Comparison of ENCODE assay signal across 11 cellular contexts in the genomic region with DNA sequence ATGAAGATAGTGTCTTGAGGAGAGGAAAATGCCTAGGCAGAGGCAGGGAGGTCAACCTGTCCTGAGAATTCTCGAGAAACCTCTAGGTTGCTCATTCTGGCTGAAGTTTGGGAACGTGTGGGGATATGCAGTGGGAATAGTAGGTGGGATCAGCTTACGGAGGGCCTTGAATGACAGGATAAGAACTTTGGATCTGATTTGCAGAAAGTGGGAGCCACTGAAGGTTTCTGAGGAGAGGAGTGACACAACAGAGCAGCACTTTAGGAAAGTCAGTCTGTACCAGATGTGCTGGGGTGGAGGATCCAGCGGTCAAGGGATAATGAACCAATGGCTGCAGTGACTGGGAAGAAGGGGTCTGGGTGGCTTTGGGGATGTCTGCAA. TPM values are rescaled to one million over a fixed set of nuclear protein-coding genes. Genes with fewer than 3 reads are reported as not detected.
DNase-seq lines count a peak whose midpoint lies in the region; ATAC-seq and TF ChIP-seq lines count a peak whose summit lies in the region.
"Had no signal": no experiment of that assay in that cellular context is flagged by ENCODE, and none has a peak within 500 bp of the region (broad histone marks: within the 10 kb centered on the region; RNA-seq: fewer than 3 reads in every experiment).

No MANE protein-coding gene starts in this region.

- H3K36me3 ChIP-seq in left ventricle myocardium inferior (no peaks in the 10 kb centered on the region), vagina (no peaks in the 10 kb centered on the region), testis (ENCODE audit: low read depth, missing control alignments) (no peaks in the 10 kb centered on the region)
- H3K36me3 ChIP-seq: adrenal gland, pancreas had no signal

- intact Hi-C loops in left ventricle myocardium inferior (cut with micrococcal nuclease) = no loop called here
- intact Hi-C loops in cardiac septum (cut with DNase I) = loop anchor here (10.0 kb wide), 2 partner anchors 157 to 537 kb away; a partner anchor contains a TSS
- intact Hi-C loops in vagina (cut with DNase I) = no loop called here
- intact Hi-C loops in testis (cut with DNase I; ENCODE audit: low total_unique reads) = no loop called here

- TF ChIP-seq POLR2A in vagina (IDR thresholded peaks at IDR 0.05) (no peak), testis (IDR thresholded peaks at IDR 0.05) (no peak)

- H3K27me3 Mint-ChIP-seq in activated naive CD8-positive, alpha-beta T cell treated with anti-CD3 and anti-CD28 coated beads, Interleukin-2, amount 50 U/mL, for 24 hours = no peaks in the 10 kb centered on the region
- no peaks in the 10 kb centered on the region for H3K27me3 Mint-ChIP-seq in natural killer cell treated with Interleukin-12 subunit alpha and Interleukin-12 subunit beta and Interleukin-15 and Interleukin-18, amount 100 ng/mL, for 72 hours

- H3K27ac ChIP-seq in left ventricle myocardium inferior (replicated peaks) = peak overlapping the region; percentile 86
- peak overlapping the region; percentile 71 for H3K27ac ChIP-seq in vagina
- H3K27ac ChIP-seq in testis = no peak overlapping the region

- peak overlapping the region; percentile 100 for H3K27ac Mint-ChIP-seq in activated naive CD8-positive, alpha-beta T cell treated with anti-CD3 and anti-CD28 coated beads, Interleukin-2, amount 50 U/mL, for 24 hours
- peak overlapping the region; percentile 76 to 89 for H3K27ac Mint-ChIP-seq in natural killer cell treated with Interleukin-12 subunit alpha and Interleukin-12 subunit beta and Interleukin-15 and Interleukin-18, amount 100 ng/mL, for 72 hours

- no peak for DNase-seq in left ventricle myocardium inferior
- DNase-seq in cardiac septum (ENCODE audit: low spot score) = no peak
- no peak for DNase-seq in activated naive CD8-positive, alpha-beta T cell treated with anti-CD3 and anti-CD28 coated beads, Interleukin-2, amount 50 U/mL, for 24 hours
- no peak for DNase-seq in natural killer cell treated with Interleukin-12 subunit alpha and Interleukin-12 subunit beta and Interleukin-15 and Interleukin-18, amount 100 ng/mL, for 72 hours (ENCODE audit: low spot score)
- DNase-seq in vagina (ENCODE audit: extremely low spot score in 2 of 2) = no peak
- DNase-seq in DMS114 treated with DMSO at 0.1 percent for 48 hours (lab: John Stamatoyannopoulos, UW; ENCODE audit: unreplicated experiment) = no peak
- no peak for DNase-seq in testis
- DNase-seq in Ammon's horn (ENCODE audit: low spot score) = no peak
- DNase-seq: adrenal gland, NCI-H1694 had no signal

- peaks cover 69% of the 10 kb centered on the region for H3K4me1 Mint-ChIP-seq in activated naive CD8-positive, alpha-beta T cell treated with anti-CD3 and anti-CD28 coated beads, Interleukin-2, amount 50 U/mL, for 24 hours
- peaks cover 46 to 65% of the 10 kb centered on the region in 2 donors for H3K4me1 Mint-ChIP-seq in natural killer cell treated with Interleukin-12 subunit alpha and Interleukin-12 subunit beta and Interleukin-15 and Interleukin-18, amount 100 ng/mL, for 72 hours (ENCODE audit: low read depth in 2 of 2)

- H3K4me3 Mint-ChIP-seq in activated naive CD8-positive, alpha-beta T cell treated with anti-CD3 and anti-CD28 coated beads, Interleukin-2, amount 50 U/mL, for 24 hours = peak overlapping the region; percentile 96
- peak overlapping the region; percentile 68 for H3K4me3 Mint-ChIP-seq in natural killer cell treated with Interleukin-12 subunit alpha and Interleukin-12 subunit beta and Interleukin-15 and Interleukin-18, amount 100 ng/mL, for 72 hours

- WGBS in testis, 2 donors = 85 to 88% methylated on average over 4 of the region's 4 CpGs

- H3K9me3 Mint-ChIP-seq in activated naive CD8-positive, alpha-beta T cell treated with anti-CD3 and anti-CD28 coated beads, Interleukin-2, amount 50 U/mL, for 24 hours = peaks cover 4% of the 10 kb centered on the region
- no peaks in the 10 kb centered on the region for H3K9me3 Mint-ChIP-seq in natural killer cell treated with Interleukin-12 subunit alpha and Interleukin-12 subunit beta and Interleukin-15 and Interleukin-18, amount 100 ng/mL, for 72 hours

- peaks cover 94% of the 10 kb centered on the region for H3K4me1 ChIP-seq in left ventricle myocardium inferior
- H3K4me1 ChIP-seq in vagina = peaks cover 69% of the 10 kb centered on the region
- peaks cover 23% of the 10 kb centered on the region for H3K4me1 ChIP-seq in testis

- TF ChIP-seq CTCF in left ventricle myocardium inferior (IDR thresholded peaks at IDR 0.05; ENCODE audit: borderline replicate concordance) (no peak), vagina (IDR thresholded peaks at IDR 0.05) (no peak), testis (IDR thresholded peaks at IDR 0.05) (no peak)

- peaks cover 63% of the 10 kb centered on the region for H3K36me3 Mint-ChIP-seq in activated naive CD8-positive, alpha-beta T cell treated with anti-CD3 and anti-CD28 coated beads, Interleukin-2, amount 50 U/mL, for 24 hours (ENCODE audit: low read depth)
- H3K36me3 Mint-ChIP-seq in natural killer cell treated with Interleukin-12 subunit alpha and Interleukin-12 subunit beta and Interleukin-15 and Interleukin-18, amount 100 ng/mL, for 72 hours = no peaks in the 10 kb centered on the region

- H3K27me3 ChIP-seq in left ventricle myocardium inferior (ENCODE audit: low read depth) = no peaks in the 10 kb centered on the region
- H3K27me3 ChIP-seq in vagina = no peaks in the 10 kb centered on the region
- no peaks in the 10 kb centered on the region for H3K27me3 ChIP-seq in testis
- H3K27me3 ChIP-seq: adrenal gland, pancreas had no signal

- ATAC-seq in activated naive CD8-positive, alpha-beta T cell treated with anti-CD3 and anti-CD28 coated beads, Interleukin-2, amount 50 U/mL, for 24 hours = no peak
- ATAC-seq in natural killer cell treated with Interleukin-12 subunit alpha and Interleukin-12 subunit beta and Interleukin-15 and Interleukin-18, amount 100 ng/mL, for 72 hours = no peak
- ATAC-seq: pancreas had no signal

- no peaks in the 10 kb centered on the region for H3K9me3 ChIP-seq in left ventricle myocardium inferior (replicated peaks)
- H3K9me3 ChIP-seq in vagina = no peaks in the 10 kb centered on the region
- no peaks in the 10 kb centered on the region for H3K9me3 ChIP-seq in testis
- H3K9me3 ChIP-seq: adrenal gland, pancreas had no signal

- H3K4me3 ChIP-seq in left ventricle myocardium inferior (peak overlapping the region; percentile 77), vagina (no peak overlapping the region), testis (no peak overlapping the region)
- H3K4me3 ChIP-seq: adrenal gland, pancreas had no signal

RNA-seq across cellular contexts. Expression of a gene that starts 2.4 kb away (rescaled TPM):
- total RNA-seq in left ventricle myocardium inferior (49.6 TPM), cardiac septum (27.9 TPM), vagina (91.6 TPM), testis (10 to 100 TPM in 1 of 2 donors, 1 to 10 TPM in 1; 5.0 to 13.0 TPM)
- 100 to 1,000 TPM in 1 of 2 donors, 10 to 100 TPM in 1; 39.3 to 158 TPM for total RNA-seq in natural killer cell treated with Interleukin-12 subunit alpha and Interleukin-12 subunit beta and Interleukin-15 and Interleukin-18, amount 100 ng/mL, for 72 hours
- 13.7 TPM for polyA plus RNA-seq in testis (ENCODE audit: insufficient read depth, low read depth, low replicate concordance)

Comparison
In these comparisons a context has a peak if more than half of its experiments do, and no peak if none do; other contexts are left out.
1. H3K27ac ChIP-seq: peak in left ventricle myocardium inferior (single experiment) and vagina (single experiment); none in testis (0 of 2).